ENCODE assay signal across 1 cellular context in the genomic region with DNA sequence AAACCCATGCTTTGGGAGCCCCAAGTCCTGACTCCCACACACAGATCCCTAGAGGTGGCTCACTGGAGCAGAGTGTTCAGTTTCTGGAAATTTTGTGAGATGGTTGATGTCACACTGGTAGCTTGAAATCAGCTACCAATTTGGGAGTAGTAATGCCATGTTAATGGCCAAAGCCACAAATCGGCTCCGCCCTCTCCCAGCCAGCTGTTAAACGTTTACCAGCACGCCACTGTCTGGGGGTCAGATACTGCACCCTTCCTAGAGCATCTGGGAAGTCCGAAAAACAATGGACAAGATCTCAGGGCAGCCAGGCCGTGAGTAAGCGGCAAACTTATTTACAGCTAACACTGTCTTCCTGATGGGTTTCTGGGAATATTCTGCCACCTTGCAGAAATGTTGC.
TF ChIP-seq lines count a peak whose summit lies in the region.

No MANE protein-coding gene starts in this region.

TF ChIP-seq in HepG2, 621 proteins besides CTCF, POLR2A, EP300 and RAD21 (continued from another document):
- TF ChIP-seq, protein P1, sequence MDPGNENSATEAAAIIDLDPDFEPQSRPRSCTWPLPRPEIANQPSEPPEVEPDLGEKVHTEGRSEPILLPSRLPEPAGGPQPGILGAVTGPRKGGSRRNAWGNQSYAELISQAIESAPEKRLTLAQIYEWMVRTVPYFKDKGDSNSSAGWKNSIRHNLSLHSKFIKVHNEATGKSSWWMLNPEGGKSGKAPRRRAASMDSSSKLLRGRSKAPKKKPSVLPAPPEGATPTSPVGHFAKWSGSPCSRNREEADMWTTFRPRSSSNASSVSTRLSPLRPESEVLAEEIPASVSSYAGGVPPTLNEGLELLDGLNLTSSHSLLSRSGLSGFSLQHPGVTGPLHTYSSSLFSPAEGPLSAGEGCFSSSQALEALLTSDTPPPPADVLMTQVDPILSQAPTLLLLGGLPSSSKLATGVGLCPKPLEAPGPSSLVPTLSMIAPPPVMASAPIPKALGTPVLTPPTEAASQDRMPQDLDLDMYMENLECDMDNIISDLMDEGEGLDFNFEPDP (CRISPR knock-in tag; conservative IDR thresholded peaks at IDR 0.05) = 0 out of 2 replicates have a peak, but pooled peaks have one; percentile 32
- peak; percentile 41 to 51; a peak in 3 of 4 replicates for TF ChIP-seq MAFK (conservative IDR thresholded peaks at IDR 0.05 in 1 of 2, IDR thresholded peaks at IDR 0.05 in 1 of 2; ENCODE audit: low read length in 2 of 2)
